In genomic region chr1:101235696-101236545, GRCh38 we compare ENCODE assay signal across 1 cellular context.
TF ChIP-seq lines count a peak whose summit lies in the region.

No MANE protein-coding gene starts in this region.

TF ChIP-seq in neural cell, 6 proteins besides CTCF, POLR2A, EP300 and RAD21 (continued from another document):
- TF ChIP-seq REST (IDR thresholded peaks at IDR 0.05; ENCODE audit: borderline replicate concordance), result no peak
